In the genomic region with DNA sequence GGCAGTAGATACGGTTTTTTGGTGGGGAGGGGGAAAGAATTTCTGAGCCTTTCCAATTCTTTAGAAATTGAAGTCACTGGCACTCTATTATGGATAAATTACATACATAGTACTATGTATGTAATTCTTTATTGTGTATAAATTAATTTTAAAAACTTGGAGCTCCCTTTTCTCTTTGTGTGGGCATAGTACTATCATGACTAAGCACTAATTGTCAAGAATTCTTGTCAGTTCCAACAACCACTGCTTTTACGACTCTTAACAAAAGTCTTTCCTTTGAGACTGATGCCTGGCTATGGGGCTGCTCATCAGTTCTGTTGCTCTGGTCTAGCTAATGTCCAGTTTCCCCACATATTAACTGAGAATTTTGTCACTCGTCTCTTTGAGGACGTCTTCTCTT, we compare ENCODE assay signal across 29 cellular contexts.
"Had no signal": no experiment of that assay in that cellular context is flagged by ENCODE, and none has a peak within 500 bp of the region (broad histone marks: within the 10 kb centered on the region; RNA-seq: fewer than 3 reads in every experiment).

No MANE protein-coding gene starts in this region.

- H3K9me3 Mint-ChIP-seq: naive thymus-derived CD8-positive, alpha-beta T cell; stimulated activated memory B cell treated with anti-CD40 and anti-IgM and Interleukin-4, amounts not matched to agents 10 μg/mL and 1 μg/mL and 100 μg/mL, for 72 hours; stimulated activated naive CD8-positive, alpha-beta T cell treated with anti-CD3 and anti-CD28 coated beads, Interleukin-15, amount 100 ng/mL, for 72 hours; type B pancreatic cell had no signal

- H3K36me3 ChIP-seq: neutrophil, pancreas, prostate gland, spleen, suprapubic skin, tibial artery, transverse colon, upper lobe of right lung, uterus had no signal

- ATAC-seq: naive thymus-derived CD8-positive, alpha-beta T cell; natural killer cell treated with Interleukin-12 subunit alpha and Interleukin-12 subunit beta and Interleukin-15 and Interleukin-18, amount 100 ng/mL, for 72 hours; pancreas; right cardiac atrium; sciatic nerve; stimulated activated memory B cell treated with anti-CD40 and anti-IgM and Interleukin-4, amounts not matched to agents 10 μg/mL and 1 μg/mL and 100 μg/mL, for 72 hours; stimulated activated naive CD8-positive, alpha-beta T cell treated with anti-CD3 and anti-CD28 coated beads, Interleukin-15, amount 100 ng/mL, for 72 hours; stimulated activated naive CD8-positive, alpha-beta T cell treated with anti-CD3 and anti-CD28 coated beads, Interleukin-15, Interleukin-2, amounts not matched to agents 100 U/mL and 50 U/mL, for 24 hours; upper lobe of right lung had no signal

- H3K4me1 Mint-ChIP-seq: naive thymus-derived CD8-positive, alpha-beta T cell; nephron progenitor cell; neural crest cell; stimulated activated memory B cell treated with anti-CD40 and anti-IgM and Interleukin-4, amounts not matched to agents 10 μg/mL and 1 μg/mL and 100 μg/mL, for 72 hours; stimulated activated naive CD8-positive, alpha-beta T cell treated with anti-CD3 and anti-CD28 coated beads, Interleukin-15, amount 100 ng/mL, for 72 hours had no signal

- H3K36me3 Mint-ChIP-seq: naive thymus-derived CD8-positive, alpha-beta T cell; natural killer cell treated with Interleukin-12 subunit alpha and Interleukin-12 subunit beta and Interleukin-15 and Interleukin-18, amount 100 ng/mL, for 72 hours; stimulated activated memory B cell treated with anti-CD40 and anti-IgM and Interleukin-4, amounts not matched to agents 10 μg/mL and 1 μg/mL and 100 μg/mL, for 72 hours; type B pancreatic cell had no signal

- H3K9me3 ChIP-seq: neutrophil, pancreas, prostate gland, spleen, suprapubic skin, testis, tibial artery, transverse colon, upper lobe of right lung, uterus had no signal

- H3K4me3 ChIP-seq: pancreas, prostate gland, skin epidermis, smooth muscle cell, spleen, suprapubic skin, testis, tibial artery, transverse colon, upper lobe of right lung, uterus had no signal

- H3K4me2 ChIP-seq: smooth muscle cell had no signal

- DNase-seq: naive thymus-derived CD8-positive, alpha-beta T cell; nephron progenitor cell; pancreas; right cardiac atrium; spleen; stimulated activated CD4-positive, alpha-beta T cell treated with anti-CD3 and anti-CD28 coated beads, Interleukin-12 subunit alpha, Interleukin-12 subunit beta, amount 100 ng/mL, for 4 hours; stimulated activated CD4-positive, alpha-beta T cell treated with anti-CD3 and anti-CD28 coated beads, Interleukin-1b, Interleukin-23, amount 100 ng/mL, for 48 hours; stimulated activated CD4-positive, alpha-beta T cell treated with anti-CD3 and anti-CD28 coated beads, Interleukin-4, amount 100 ng/mL, for 1 hour; stimulated activated CD4-positive, alpha-beta T cell treated with anti-CD3 and anti-CD28 coated beads, Interleukin-4, amount 100 ng/mL, for 4 hours; stimulated activated CD8-positive, alpha-beta memory T cell treated with anti-CD3 and anti-CD28 coated beads, Interleukin-4, amount 100 ng/mL, for 48 hours; stimulated activated naive CD4-positive, alpha-beta T cell; stimulated activated naive CD8-positive, alpha-beta T cell treated with anti-CD3 and anti-CD28 coated beads, Interleukin-15, amount 100 ng/mL, for 72 hours; stimulated activated naive CD8-positive, alpha-beta T cell treated with anti-CD3 and anti-CD28 coated beads, Interleukin-15, Interleukin-2, amounts not matched to agents 100 U/mL and 50 U/mL, for 24 hours; substantia nigra; testis; tibial artery; transverse colon; upper lobe of right lung; uterus had no signal

- H3K27me3 Mint-ChIP-seq: type B pancreatic cell had no signal

- FAIRE-seq: pancreas had no signal

- H3K27ac ChIP-seq: neutrophil, pancreas, prostate gland, skin epidermis, spleen, suprapubic skin, testis, tibial artery, transverse colon, upper lobe of right lung, uterus had no signal

- H3K4me3 Mint-ChIP-seq: naive thymus-derived CD8-positive, alpha-beta T cell; natural killer cell treated with Interleukin-12 subunit alpha and Interleukin-12 subunit beta and Interleukin-15 and Interleukin-18, amount 100 ng/mL, for 72 hours; nephron progenitor cell; neural crest cell; stimulated activated memory B cell treated with anti-CD40 and anti-IgM and Interleukin-4, amounts not matched to agents 10 μg/mL and 1 μg/mL and 100 μg/mL, for 72 hours; stimulated activated naive CD8-positive, alpha-beta T cell treated with anti-CD3 and anti-CD28 coated beads, Interleukin-15, amount 100 ng/mL, for 72 hours; type B pancreatic cell had no signal

- H3K4me1 ChIP-seq: prostate gland, spleen, suprapubic skin, testis, tibial artery, transverse colon, upper lobe of right lung, uterus had no signal

- H3K27ac Mint-ChIP-seq: naive thymus-derived CD8-positive, alpha-beta T cell; natural killer cell treated with Interleukin-12 subunit alpha and Interleukin-12 subunit beta and Interleukin-15 and Interleukin-18, amount 100 ng/mL, for 72 hours; nephron progenitor cell; stimulated activated memory B cell treated with anti-CD40 and anti-IgM and Interleukin-4, amounts not matched to agents 10 μg/mL and 1 μg/mL and 100 μg/mL, for 72 hours; stimulated activated naive CD8-positive, alpha-beta T cell treated with anti-CD3 and anti-CD28 coated beads, Interleukin-15, amount 100 ng/mL, for 72 hours; type B pancreatic cell had no signal

- H3K27me3 ChIP-seq: neutrophil, pancreas, suprapubic skin, testis, tibial artery, transverse colon, upper lobe of right lung, uterus had no signal
